11 cellular contexts compared by ENCODE assay signal in the genomic region with DNA sequence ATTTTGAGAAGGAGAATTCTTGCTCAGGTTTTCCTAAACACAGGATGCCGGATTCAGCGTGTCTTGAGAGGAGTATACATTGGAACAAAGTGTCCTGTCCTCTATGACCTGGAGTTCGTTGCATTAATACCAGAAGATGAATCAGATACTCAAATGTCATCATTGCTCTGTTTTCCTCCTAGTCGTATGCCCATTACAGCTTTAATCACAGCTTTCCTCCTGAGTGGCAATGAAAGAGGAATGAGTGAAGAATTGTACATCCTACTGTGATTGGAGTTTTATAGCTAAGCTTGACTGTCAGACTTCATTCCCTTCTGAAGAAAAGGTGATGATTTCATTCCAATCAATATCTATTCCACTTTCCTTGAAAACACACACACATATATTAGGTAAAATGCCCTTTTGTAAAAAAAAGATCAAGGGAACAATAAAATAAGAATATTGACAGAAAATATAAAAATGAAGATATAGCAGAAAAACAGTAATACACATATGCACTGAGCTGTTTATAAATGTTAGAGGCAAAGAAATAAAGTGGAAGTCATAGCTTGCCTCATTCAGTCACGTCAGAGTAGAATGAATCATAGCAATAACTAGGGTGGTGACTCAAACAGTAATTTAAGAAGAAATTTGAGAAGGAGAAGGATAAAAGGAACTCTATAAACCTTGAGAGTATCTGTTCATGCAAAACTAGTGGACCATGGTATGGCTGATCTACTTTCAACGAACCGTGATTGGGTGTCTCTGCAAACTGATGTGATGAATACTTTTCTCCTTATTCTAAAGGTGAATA.
DNase-seq lines count a peak whose midpoint lies in the region; ATAC-seq and TF ChIP-seq lines count a peak whose summit lies in the region.
"Had no signal": no experiment of that assay in that cellular context is flagged by ENCODE, and none has a peak within 500 bp of the region (broad histone marks: within the 10 kb centered on the region; RNA-seq: fewer than 3 reads in every experiment).

No MANE protein-coding gene starts in this region.

- DNase-seq in HS-5 (ENCODE audit: low read depth): peak; percentile 40
- DNase-seq in SW480 (ENCODE audit: low spot score): peak; percentile 43
- peak; percentile 60 to 82 for DNase-seq in foreskin keratinocyte
- no peak for DNase-seq in left colon
- no peak for DNase-seq in NCI-H1105 treated with DMSO at 0.1 percent for 48 hours (lab: John Stamatoyannopoulos, UW)
- DNase-seq in DMS79 treated with DMSO at 0.1 percent for 48 hours (lab: John Stamatoyannopoulos, UW): no peak
- DNase-seq: activated CD4-positive, alpha-beta T cell treated with anti-CD3 and anti-CD28 coated beads, Interleukin-2, amount 50 U/mL, for 1 hour; stimulated activated naive CD8-positive, alpha-beta T cell treated with anti-CD3 and anti-CD28 coated beads, Interleukin-15, amount 100 ng/mL, for 72 hours had no signal

- peak overlapping the region; percentile 73 for H3K27ac ChIP-seq in foreskin keratinocyte
- H3K27ac ChIP-seq: skin epidermis had no signal

- H3K27me3 ChIP-seq in foreskin keratinocyte: no peaks in the 10 kb centered on the region

- ATAC-seq in foreskin keratinocyte: peak; percentile 95
- no peak for ATAC-seq in HG03565 (IDR thresholded peaks at IDR 0.05; ENCODE audit: unreplicated experiment)
- no peak for ATAC-seq in left colon
- ATAC-seq: HCT116; stimulated activated naive CD8-positive, alpha-beta T cell treated with anti-CD3 and anti-CD28 coated beads, Interleukin-15, amount 100 ng/mL, for 72 hours had no signal

- intact Hi-C loops in left colon (cut with DNase I, micrococcal nuclease): no loop called here

- peaks cover 9% of the 10 kb centered on the region for H3K4me1 ChIP-seq in foreskin keratinocyte

- no peak for TF ChIP-seq CTCF in foreskin keratinocyte (conservative IDR thresholded peaks at IDR 0.05)

Comparison
In these comparisons a context has a peak if more than half of its experiments do, and no peak if none do; other contexts are left out.
1. DNase-seq: peak in HS-5 (single experiment), SW480 (single experiment) and foreskin keratinocyte (2 of 2); none in left colon (0 of 2), NCI-H1105 treated with DMSO at 0.1 percent for 48 hours (single experiment) and DMS79 treated with DMSO at 0.1 percent for 48 hours (single experiment).